In the genomic region with DNA sequence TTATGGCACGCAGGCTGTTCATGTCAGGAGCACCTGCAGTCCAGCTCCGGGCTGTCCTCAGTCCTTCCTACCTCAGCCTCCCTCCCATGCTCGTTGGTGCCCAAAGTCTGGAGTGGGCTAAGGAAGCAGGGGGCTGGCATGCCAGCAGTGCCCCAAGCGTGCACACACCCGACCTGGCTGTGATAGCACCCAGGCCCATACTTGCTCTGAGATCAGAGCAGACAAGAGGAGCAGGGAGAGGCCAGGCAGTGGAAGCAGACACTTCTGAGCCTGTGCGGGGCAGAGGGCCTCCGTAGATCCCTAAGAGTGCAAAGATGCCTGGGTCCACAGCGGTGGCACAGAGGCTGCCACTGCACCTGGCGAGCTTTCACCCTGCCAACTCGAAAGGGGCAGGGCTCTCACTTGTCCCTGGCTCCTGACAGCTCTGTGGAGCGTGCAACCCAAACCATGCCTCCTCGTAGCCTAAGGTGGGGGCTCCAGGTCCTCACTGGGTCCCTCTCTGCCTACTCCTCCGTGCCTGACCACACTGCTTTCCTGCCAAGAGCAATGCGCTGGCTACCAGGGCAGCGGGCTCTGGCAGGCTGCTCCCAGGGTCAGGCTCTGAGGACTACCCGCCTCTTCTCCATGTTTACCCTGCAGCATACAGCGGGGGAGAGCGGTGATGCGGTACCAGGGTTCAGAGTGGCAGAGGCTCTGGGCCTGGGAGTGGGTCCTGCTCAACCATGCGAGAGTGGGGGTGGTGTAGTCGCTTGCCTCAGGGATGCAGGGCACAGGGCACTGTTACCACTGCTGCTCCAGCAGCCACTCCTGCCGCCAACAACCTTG, we compare ENCODE assay signal across 21 cellular contexts. TPM values are rescaled to one million over a fixed set of nuclear protein-coding genes. Genes with fewer than 3 reads are reported as not detected.
DNase-seq lines count a peak whose midpoint lies in the region; ATAC-seq lines count a peak whose summit lies in the region.
"Had no signal": no experiment of that assay in that cellular context is flagged by ENCODE, and none has a peak within 500 bp of the region (broad histone marks: within the 10 kb centered on the region; RNA-seq: fewer than 3 reads in every experiment).

No MANE protein-coding gene starts in this region.

- no peak overlapping the region for H3K4me3 Mint-ChIP-seq in stimulated activated memory B cell treated with anti-CD40 and anti-IgM and Interleukin-4, amounts not matched to agents 10 μg/mL and 1 μg/mL and 100 μg/mL, for 72 hours
- H3K4me3 Mint-ChIP-seq: CD14-positive monocyte had no signal

- H2AFZ ChIP-seq in ACC112 (ENCODE audit: low read length, unreplicated experiment) = no peak overlapping the region
- H2AFZ ChIP-seq: PC-9 had no signal

- H3K4me3 ChIP-seq in ACC112 (ENCODE audit: low read depth, low read length) = 0 out of 2 replicates have a peak overlapping the region, but pooled peaks have one; percentile 49
- H3K4me3 ChIP-seq in MG63 = no peak overlapping the region
- H3K4me3 ChIP-seq: A549, PC-9, SK-N-MC had no signal

- peaks cover 10% of the 10 kb centered on the region for H3K9me3 Mint-ChIP-seq in stimulated activated memory B cell treated with anti-CD40 and anti-IgM and Interleukin-4, amounts not matched to agents 10 μg/mL and 1 μg/mL and 100 μg/mL, for 72 hours

- H3K36me3 Mint-ChIP-seq in stimulated activated memory B cell treated with anti-CD40 and anti-IgM and Interleukin-4, amounts not matched to agents 10 μg/mL and 1 μg/mL and 100 μg/mL, for 72 hours = no peaks in the 10 kb centered on the region
- H3K36me3 Mint-ChIP-seq: CD14-positive monocyte had no signal

- H3K36me3 ChIP-seq in ACC112 (ENCODE audit: insufficient read depth, low read length) (no peaks in the 10 kb centered on the region), MG63 (no peaks in the 10 kb centered on the region)

- no peak overlapping the region for H3K27ac Mint-ChIP-seq in stimulated activated memory B cell treated with anti-CD40 and anti-IgM and Interleukin-4, amounts not matched to agents 10 μg/mL and 1 μg/mL and 100 μg/mL, for 72 hours
- H3K27ac Mint-ChIP-seq: CD14-positive monocyte had no signal

- H3K79me2 ChIP-seq in ACC112 (ENCODE audit: control insufficient read depth, insufficient read depth, low read length, unreplicated experiment) = no peaks in the 10 kb centered on the region

- H3K27me3 ChIP-seq in ACC112 (ENCODE audit: insufficient read depth, low read length) = no peaks in the 10 kb centered on the region
- no peaks in the 10 kb centered on the region for H3K27me3 ChIP-seq in MG63

- no peaks in the 10 kb centered on the region for H3K4me1 Mint-ChIP-seq in stimulated activated memory B cell treated with anti-CD40 and anti-IgM and Interleukin-4, amounts not matched to agents 10 μg/mL and 1 μg/mL and 100 μg/mL, for 72 hours
- H3K4me1 Mint-ChIP-seq: CD14-positive monocyte had no signal

- H3K27ac ChIP-seq in ACC112 (ENCODE audit: low read depth, low read length) = no peak overlapping the region
- H3K27ac ChIP-seq: A549, PC-9, SK-N-MC had no signal

- H3K27me3 Mint-ChIP-seq in stimulated activated memory B cell treated with anti-CD40 and anti-IgM and Interleukin-4, amounts not matched to agents 10 μg/mL and 1 μg/mL and 100 μg/mL, for 72 hours = peaks cover 9% of the 10 kb centered on the region

- peak; percentile 7 for DNase-seq in SHP77 treated with DMSO at 0.1 percent for 48 hours (lab: John Stamatoyannopoulos, UW)
- peak; percentile 92 for DNase-seq in left kidney (ENCODE audit: low read depth, low spot score)
- no peak for DNase-seq in NCI-H526 treated with DMSO at 0.1 percent for 48 hours (lab: John Stamatoyannopoulos, UW)
- DNase-seq in AG08395 (ENCODE audit: low spot score) = no peak
- DNase-seq in GDM1 (lab: John Stamatoyannopoulos, UW) = no peak
- DNase-seq in MG63 = no peak
- DNase-seq: DMS 273 treated with DMSO at 0.1 percent for 48 hours, HCEC 1CT, IMR-90, Karpas-422, MM.1S, NCI-H1105, NCI-H187 treated with DMSO at 0.1 percent for 48 hours, NCI-H446 treated with DMSO at 0.1 percent for 48 hours, NCI-H774, PC-9 had no signal

- no peaks in the 10 kb centered on the region for H3K9me3 ChIP-seq in MG63
- H3K9me3 ChIP-seq: A549 had no signal

- ATAC-seq in stimulated activated memory B cell treated with anti-CD40 and anti-IgM and Interleukin-4, amounts not matched to agents 10 μg/mL and 1 μg/mL and 100 μg/mL, for 72 hours = peak; percentile 35
- ATAC-seq: A549 had no signal

- H3K4me1 ChIP-seq in ACC112 (ENCODE audit: control insufficient read depth, insufficient read depth, low read length, unreplicated experiment) = no peaks in the 10 kb centered on the region
- H3K4me1 ChIP-seq: A549 had no signal

RNA-seq across cellular contexts. Expression of a gene that starts 59.4 kb away (rescaled TPM):
- total RNA-seq in MG63 (2014; rRNA removed; shearing (Covaris generic); ENCODE audit: low replicate concordance) = 9.1 and 9.8 TPM in 2 replicates

Comparison
In these comparisons a context has a peak if more than half of its experiments do, and no peak if none do; other contexts are left out.
1. DNase-seq: peak in SHP77 treated with DMSO at 0.1 percent for 48 hours (single experiment) and left kidney (single experiment); none in NCI-H526 treated with DMSO at 0.1 percent for 48 hours (single experiment), AG08395 (single experiment), GDM1 (single experiment) and MG63 (single experiment).